Comparison of ENCODE assay signal across 23 cellular contexts in genomic region chr10:88983939-88984338, GRCh38. TPM values are rescaled to one million over a fixed set of nuclear protein-coding genes. Genes with fewer than 3 reads are reported as not detected.
DNase-seq lines count a peak whose midpoint lies in the region; ATAC-seq and TF ChIP-seq lines count a peak whose summit lies in the region.
"Had no signal": no experiment of that assay in that cellular context is flagged by ENCODE, and none has a peak within 500 bp of the region (broad histone marks: within the 10 kb centered on the region; RNA-seq: fewer than 3 reads in every experiment).

No MANE protein-coding gene starts in this region.

- H3K27me3 Mint-ChIP-seq in activated T-cell treated with anti-CD3 and anti-CD28 coated beads, Interleukin-2, amount 50 U/mL, for 72 hours (ENCODE audit: low read depth): no peaks in the 10 kb centered on the region
- H3K27me3 Mint-ChIP-seq in activated T-cell treated with anti-CD3 and anti-CD28 coated beads, Interleukin-2, amount 50 U/mL, for 4 hours (ENCODE audit: low read depth): no peaks in the 10 kb centered on the region
- H3K27me3 Mint-ChIP-seq in mesothelial cell of epicardium (ENCODE audit: low read depth): no peaks in the 10 kb centered on the region
- H3K27me3 Mint-ChIP-seq: activated naive CD8-positive, alpha-beta T cell treated with anti-CD3 and anti-CD28 coated beads, Interleukin-2, amount 10 ng/mL, durations not matched to agents 7 days and 5 days had no signal

- intact Hi-C loops in uterus (cut with DNase I; ENCODE audit: low total_unique reads): no loop called here

- peaks cover 44% of the 10 kb centered on the region for H3K4me1 Mint-ChIP-seq in activated T-cell treated with anti-CD3 and anti-CD28 coated beads, Interleukin-2, amount 50 U/mL, for 72 hours (ENCODE audit: low read depth)
- peaks cover 35% of the 10 kb centered on the region for H3K4me1 Mint-ChIP-seq in activated T-cell treated with anti-CD3 and anti-CD28 coated beads, Interleukin-2, amount 50 U/mL, for 4 hours (ENCODE audit: low read depth)
- H3K4me1 Mint-ChIP-seq in mesothelial cell of epicardium: peaks cover 36% of the 10 kb centered on the region

- H3K27ac ChIP-seq in coronary artery: peak overlapping the region; percentile 76 to 84
- peak overlapping the region; percentile 83 to 99 for H3K27ac ChIP-seq in uterus
- H3K27ac ChIP-seq: 22Rv1, neural progenitor cell, suprapubic skin had no signal

- no peaks in the 10 kb centered on the region for H3K36me3 ChIP-seq in uterus
- H3K36me3 ChIP-seq: gastrocnemius medialis, neural progenitor cell, Peyer's patch, suprapubic skin had no signal

- H3K4me1 ChIP-seq in uterus: peaks cover 16 to 26% of the 10 kb centered on the region in 2 donors

- H3K27me3 ChIP-seq in uterus: no peaks in the 10 kb centered on the region
- H3K27me3 ChIP-seq: gastrocnemius medialis, Peyer's patch, suprapubic skin had no signal

- H3K9me3 Mint-ChIP-seq in activated T-cell treated with anti-CD3 and anti-CD28 coated beads, Interleukin-2, amount 50 U/mL, for 72 hours: peaks cover 3 to 4% of the 10 kb centered on the region in 2 donors
- peaks cover 8% of the 10 kb centered on the region for H3K9me3 Mint-ChIP-seq in activated T-cell treated with anti-CD3 and anti-CD28 coated beads, Interleukin-2, amount 50 U/mL, for 4 hours
- H3K9me3 Mint-ChIP-seq in mesothelial cell of epicardium: no peaks in the 10 kb centered on the region
- H3K9me3 Mint-ChIP-seq: neural progenitor cell had no signal

- TF ChIP-seq POLR2A in uterus (IDR thresholded peaks at IDR 0.05): no peak

- peaks cover 5 to 11% of the 10 kb centered on the region in 2 donors for H3K36me3 Mint-ChIP-seq in activated T-cell treated with anti-CD3 and anti-CD28 coated beads, Interleukin-2, amount 50 U/mL, for 72 hours (ENCODE audit: insufficient read depth in 2 of 2)
- no peaks in the 10 kb centered on the region for H3K36me3 Mint-ChIP-seq in activated T-cell treated with anti-CD3 and anti-CD28 coated beads, Interleukin-2, amount 50 U/mL, for 4 hours (ENCODE audit: insufficient read depth)
- no peaks in the 10 kb centered on the region for H3K36me3 Mint-ChIP-seq in mesothelial cell of epicardium
- H3K36me3 Mint-ChIP-seq: neural progenitor cell had no signal

- H3K4me3 Mint-ChIP-seq in activated T-cell treated with anti-CD3 and anti-CD28 coated beads, Interleukin-2, amount 50 U/mL, for 72 hours: no peak overlapping the region
- H3K4me3 Mint-ChIP-seq in activated T-cell treated with anti-CD3 and anti-CD28 coated beads, Interleukin-2, amount 50 U/mL, for 4 hours: no peak overlapping the region
- no peak overlapping the region for H3K4me3 Mint-ChIP-seq in mesothelial cell of epicardium
- H3K4me3 Mint-ChIP-seq: activated naive CD8-positive, alpha-beta T cell treated with anti-CD3 and anti-CD28 coated beads, Interleukin-2, amount 10 ng/mL, durations not matched to agents 7 days and 5 days; neural progenitor cell had no signal

- no peaks in the 10 kb centered on the region for H3K9me3 ChIP-seq in uterus
- H3K9me3 ChIP-seq: gastrocnemius medialis, Peyer's patch, suprapubic skin had no signal

- H3K4me3 ChIP-seq in coronary artery: no peak overlapping the region
- no peak overlapping the region for H3K4me3 ChIP-seq in uterus
- H3K4me3 ChIP-seq: gastrocnemius medialis, GM12878, neural progenitor cell, Peyer's patch, suprapubic skin had no signal

- no peak for ATAC-seq in activated T-cell treated with anti-CD3 and anti-CD28 coated beads, Interleukin-2, amount 50 U/mL, for 72 hours (replicated peaks in 1 of 2)
- ATAC-seq in activated T-cell treated with anti-CD3 and anti-CD28 coated beads, Interleukin-2, amount 50 U/mL, for 4 hours: no peak
- ATAC-seq in HG02870 (IDR thresholded peaks at IDR 0.05; ENCODE audit: unreplicated experiment) (no peak), HG02763 (IDR thresholded peaks at IDR 0.05; ENCODE audit: unreplicated experiment) (no peak)
- ATAC-seq: esophagus mucosa, gastrocnemius medialis had no signal

- DNase-seq in activated T-cell treated with anti-CD3 and anti-CD28 coated beads, Interleukin-2, amount 50 U/mL, for 72 hours: no peak
- no peak for DNase-seq in activated T-cell treated with anti-CD3 and anti-CD28 coated beads, Interleukin-2, amount 50 U/mL, for 4 hours
- no peak for DNase-seq in coronary artery (ENCODE audit: low spot score)
- DNase-seq in mesothelial cell of epicardium (ENCODE audit: low spot score in 2 of 2, unreplicated experiment in 2 of 2): no peak
- no peak for DNase-seq in uterus
- DNase-seq in HUDEP-2 (lab: John Stamatoyannopoulos, UW; ENCODE audit: unreplicated experiment in 76 of 76): no peak
- DNase-seq: activated CD4-positive, alpha-beta T cell treated with anti-CD3 and anti-CD28 coated beads, Interleukin-2, amount 50 U/mL, for 1 hour; activated naive CD8-positive, alpha-beta T cell treated with anti-CD3 and anti-CD28 coated beads, Interleukin-2, amount 10 ng/mL, durations not matched to agents 7 days and 5 days; COR-L47; DND-41; effector CD4-positive, alpha-beta T cell; gastrocnemius medialis; kidney glomerular epithelial cell; NCI-H510A treated with DMSO at 0.1 percent for 48 hours; NK-92 treated with Interleukin-12 subunit alpha and Interleukin-12 subunit beta, amount 100 ng/mL, for 24 hours; Peyer's patch had no signal

- TF ChIP-seq CTCF in coronary artery (IDR thresholded peaks at IDR 0.05) (no peak), mesothelial cell of epicardium (IDR thresholded peaks at IDR 0.05; ENCODE audit: unreplicated experiment) (no peak), uterus (IDR thresholded peaks at IDR 0.05) (no peak)

- H3K27ac Mint-ChIP-seq in activated T-cell treated with anti-CD3 and anti-CD28 coated beads, Interleukin-2, amount 50 U/mL, for 72 hours: peak overlapping the region; percentile 67
- peak overlapping the region; percentile 33 for H3K27ac Mint-ChIP-seq in mesothelial cell of epicardium
- H3K27ac Mint-ChIP-seq: activated naive CD8-positive, alpha-beta T cell treated with anti-CD3 and anti-CD28 coated beads, Interleukin-2, amount 10 ng/mL, durations not matched to agents 7 days and 5 days; neural progenitor cell had no signal

RNA-seq across cellular contexts. Expression of gene FAS, which starts 6.7 kb away (rescaled TPM):
- 100 to 1,000 TPM; 111 to 138 TPM for total RNA-seq in activated T-cell treated with anti-CD3 and anti-CD28 coated beads, Interleukin-2, amount 50 U/mL, for 72 hours
- 10 to 100 TPM; 23.0 to 31.9 (median 30.1) TPM for total RNA-seq in activated T-cell treated with anti-CD3 and anti-CD28 coated beads, Interleukin-2, amount 50 U/mL, for 4 hours
- total RNA-seq in mesothelial cell of epicardium (6.1 to 6.8 TPM (median 6.3 TPM) in 3 replicates), uterus (100 to 1,000 TPM in 1 of 4 donors, 10 to 100 TPM in 3; 14.4 to 133 (median 48.7) TPM)

RNA-seq across cellular contexts. Expression of gene ACTA2, which starts 31.4 kb away (rescaled TPM):
- 10 to 100 TPM; 60.7 to 76.9 TPM for total RNA-seq in activated T-cell treated with anti-CD3 and anti-CD28 coated beads, Interleukin-2, amount 50 U/mL, for 72 hours
- total RNA-seq in activated T-cell treated with anti-CD3 and anti-CD28 coated beads, Interleukin-2, amount 50 U/mL, for 4 hours: 1 to 10 TPM; 2.6 to 4.1 (median 2.6) TPM
- total RNA-seq in mesothelial cell of epicardium: 126 to 133 TPM (median 126 TPM) in 3 replicates
- total RNA-seq in uterus: 1,000 to 10,000 TPM; 2,685 to 5,347 (median 3,837) TPM

Comparison
In these comparisons a context has a peak if more than half of its experiments do, and no peak if none do; other contexts are left out.
1. RNA of gene ACTA2, which starts 31.4 kb away (total RNA-seq): 2,685 to 5,347 TPM in uterus; 126 to 133 TPM in mesothelial cell of epicardium, 60.7 to 76.9 TPM in activated T-cell treated with anti-CD3 and anti-CD28 coated beads, Interleukin-2, amount 50 U/mL, for 72 hours and 2.6 to 4.1 TPM in activated T-cell treated with anti-CD3 and anti-CD28 coated beads, Interleukin-2, amount 50 U/mL, for 4 hours; every median in the first group is over 10 times any median in the second.